Comparison of ENCODE assay signal across 1 cellular context in genomic region chr20:36344517-36345132, GRCh38.
TF ChIP-seq lines count a peak whose summit lies in the region.

No MANE protein-coding gene starts in this region.

TF ChIP-seq in HepG2, 621 proteins besides CTCF, POLR2A, EP300 and RAD21 (continued from another document and continues in another):
- TF ChIP-seq ZNF407 (CRISPR knock-in tag; IDR thresholded peaks at IDR 0.05; ENCODE audit: not compliant biosample characterization) (peak; percentile 71), ZNF563 (CRISPR knock-in tag; IDR thresholded peaks at IDR 0.05) (peak; percentile 81; the same call in 1 of the 2 replicates), YEATS2 (CRISPR knock-in tag; IDR thresholded peaks at IDR 0.05; ENCODE audit: borderline replicate concordance) (peak; percentile 53; the same call in 1 of the 2 replicates), ZFX (CRISPR knock-in tag; IDR thresholded peaks at IDR 0.05; ENCODE audit: low read depth) (peak; percentile 70; the same call in 1 of the 2 replicates), ZMYM3 (CRISPR knock-in tag; IDR thresholded peaks at IDR 0.05) (no peak), ZFY (CRISPR knock-in tag; IDR thresholded peaks at IDR 0.05) (peak; percentile 66), ZNF652 (CRISPR knock-in tag; IDR thresholded peaks at IDR 0.05; ENCODE audit: borderline replicate concordance, low read depth) (peak; percentile 57; the same call in 1 of the 2 replicates), ZNF7 (CRISPR knock-in tag; IDR thresholded peaks at IDR 0.05) (no peak), KMT2A (CRISPR knock-in tag; IDR thresholded peaks at IDR 0.05) (0 out of 2 replicates have a peak, but pooled peaks have one; percentile 39), ZNF773 (CRISPR knock-in tag; IDR thresholded peaks at IDR 0.05; ENCODE audit: borderline replicate concordance) (peak; percentile 50; the same call in 1 of the 2 replicates), ZNF205 (CRISPR knock-in tag; IDR thresholded peaks at IDR 0.05) (peak; percentile 59; the same call in 1 of the 2 replicates), ZNF33A (CRISPR knock-in tag; IDR thresholded peaks at IDR 0.05; ENCODE audit: borderline replicate concordance) (no peak), LRRFIP1 (CRISPR knock-in tag; conservative IDR thresholded peaks at IDR 0.05) (peak; percentile 94; the same call in 1 of the 2 replicates), ZNF510 (CRISPR knock-in tag; IDR thresholded peaks at IDR 0.05; ENCODE audit: low read depth) (0 out of 2 replicates have a peak, but pooled peaks have one; percentile 79), SNAPC2 (CRISPR knock-in tag; IDR thresholded peaks at IDR 0.05) (0 out of 2 replicates have a peak, but pooled peaks have one; percentile 33), ZNF710 (CRISPR knock-in tag; IDR thresholded peaks at IDR 0.05; ENCODE audit: borderline replicate concordance) (no peak), ZMAT3 (CRISPR knock-in tag; conservative IDR thresholded peaks at IDR 0.05) (peak; percentile 96), SALL1 (CRISPR knock-in tag; IDR thresholded peaks at IDR 0.05) (peak; percentile 97), ZFP36L1 (CRISPR knock-in tag; IDR thresholded peaks at IDR 0.05) (peak; percentile 93), ARID4A (CRISPR knock-in tag; IDR thresholded peaks at IDR 0.05; ENCODE audit: borderline replicate concordance) (peak; percentile 19; the same call in 1 of the 2 replicates), HBP1 (CRISPR knock-in tag; IDR thresholded peaks at IDR 0.05; ENCODE audit: low read depth) (peak; percentile 85; the same call in 1 of the 2 replicates), SOX13 (IDR thresholded peaks at IDR 0.05) (no peak), SOX13 (CRISPR knock-in tag; conservative IDR thresholded peaks at IDR 0.05 in 1 of 2, IDR thresholded peaks at IDR 0.05 in 1 of 2) (peak in 1 of 2 experiments; percentile 67; a peak in 2 of 4 replicates), RXRA (CRISPR knock-in tag; IDR thresholded peaks at IDR 0.05) (0 out of 2 replicates have a peak, but pooled peaks have one; percentile 21), ZBTB44 (CRISPR knock-in tag; IDR thresholded peaks at IDR 0.05) (peak; percentile 92; the same call in 1 of the 2 replicates), ZBTB49 (CRISPR knock-in tag; IDR thresholded peaks at IDR 0.05; ENCODE audit: borderline replicate concordance) (peak; percentile 97), ZFP36L2 (CRISPR knock-in tag; IDR thresholded peaks at IDR 0.05) (peak; percentile 81; the same call in 1 of the 2 replicates)
